9 cellular contexts compared by ENCODE assay signal in genomic region chr11:85661972-85662664, GRCh38. TPM values are rescaled to one million over a fixed set of nuclear protein-coding genes. Genes with fewer than 3 reads are reported as not detected.
DNase-seq lines count a peak whose midpoint lies in the region; ATAC-seq, FAIRE-seq and TF ChIP-seq lines count a peak whose summit lies in the region.
"Had no signal": no experiment of that assay in that cellular context is flagged by ENCODE, and none has a peak within 500 bp of the region (broad histone marks: within the 10 kb centered on the region; RNA-seq: fewer than 3 reads in every experiment).

No MANE protein-coding gene starts in this region.

- ATAC-seq in DND-41 (ENCODE audit: insufficient read depth, low read depth), result no peak
- no peak for ATAC-seq in pancreas
- no peak for ATAC-seq in HG03135 (IDR thresholded peaks at IDR 0.05; ENCODE audit: unreplicated experiment)

- H2AFZ ChIP-seq in DND-41 (ENCODE audit: low read depth, low read length), result no peak overlapping the region
- H2AFZ ChIP-seq in endothelial cell of umbilical vein (ENCODE audit: low read depth, low read length), result no peak overlapping the region

- H3K36me3 ChIP-seq in DND-41 (ENCODE audit: insufficient read depth, low read length), result peaks cover 68% of the 10 kb centered on the region
- H3K36me3 ChIP-seq in endothelial cell of umbilical vein (ENCODE audit: control insufficient read depth in 2 of 2, extremely low read depth in 1 of 2, insufficient read depth in 2 of 2, low read length in 2 of 2), result peaks cover 0 to 17% of the 10 kb centered on the region in 2 experiments
- peaks cover 0 to 13% (median 8%) of the 10 kb centered on the region in 3 donors for H3K36me3 ChIP-seq in pancreas

- POLR2A ChIA-PET in endothelial cell of umbilical vein (lab: Charles Lee), result interaction anchor here (0.6 to 1.0 kb wide), 2 partner anchors 13 to 14 kb away, joined by 4 to 5 read pairs; partner anchors contain the start of gene TMEM126A

- H3K4me3 ChIP-seq in DND-41 (ENCODE audit: low read depth in 1 of 2, low read length in 2 of 2) (peak overlapping the region; percentile 75 to 82; a peak in 3 of 4 replicates), endothelial cell of umbilical vein (replicated peaks in 1 of 3; ENCODE audit: insufficient read depth in 1 of 3, low read depth in 1 of 3, low read length in 3 of 3) (peak overlapping the region; percentile 21 to 92 (median 40)), pancreas (peak overlapping the region in 3 of 4 donors; percentile 78 to 89 (median 79))

- H3K27me3 ChIP-seq in DND-41 (ENCODE audit: insufficient read depth, low read length, poor library complexity) (no peaks in the 10 kb centered on the region), endothelial cell of umbilical vein (ENCODE audit: control insufficient read depth in 2 of 2, insufficient read depth in 2 of 2, low read length in 2 of 2) (no peaks in the 10 kb centered on the region), pancreas (no peaks in the 10 kb centered on the region)

- DNase-seq in DND-41 (no peak), OCI-M1 (lab: John Stamatoyannopoulos, UW) (peak; percentile 70), endothelial cell of umbilical vein (ENCODE audit: low read depth, low spot score) (peak; percentile 2), pancreas (no peak), GM12891 (ENCODE audit: insufficient read length, low spot score) (no peak), NCI-H187 (lab: John Stamatoyannopoulos, UW) (no peak), NCI-H1417 treated with DMSO at 0.1 percent for 48 hours (lab: John Stamatoyannopoulos, UW) (no peak)

- peaks cover 53% of the 10 kb centered on the region for H4K20me1 ChIP-seq in DND-41 (ENCODE audit: insufficient read depth, low read length)
- peaks cover 16% of the 10 kb centered on the region for H4K20me1 ChIP-seq in endothelial cell of umbilical vein (replicated peaks; ENCODE audit: control insufficient read depth, extremely low read depth, insufficient read depth, low read length)

- intact Hi-C loops in endothelial cell of umbilical vein (cut with micrococcal nuclease), result loop anchor here (10.0 kb wide), 1 partner anchor 633 kb away; no protein-coding TSS in a partner anchor
- intact Hi-C loops in pancreas (cut with DNase I), result no loop called here

- BruUV-seq in endothelial cell of umbilical vein (replicated peaks; lab: Mats Ljungman, UMichigan), result no TSS peak

- H3K9me3 ChIP-seq in DND-41 (ENCODE audit: insufficient read depth, low read length, severe bottlenecking), result no peaks in the 10 kb centered on the region
- no peaks in the 10 kb centered on the region for H3K9me3 ChIP-seq in endothelial cell of umbilical vein (replicated peaks; ENCODE audit: control insufficient read depth, insufficient read depth, low read length)
- H3K9me3 ChIP-seq in pancreas, result no peaks in the 10 kb centered on the region

- TF ChIP-seq CTCF in DND-41 (IDR thresholded peaks at IDR 0.05; ENCODE audit: borderline replicate concordance, extremely low read depth, low read length, poor library complexity, severe bottlenecking) (no peak), endothelial cell of umbilical vein (IDR thresholded peaks at IDR 0.05; ENCODE audit: extremely low read depth in 1 of 2, insufficient read depth in 1 of 2, low read depth in 1 of 2, low read length in 2 of 2) (no peak), pancreas (IDR thresholded peaks at IDR 0.05) (no peak)

- H3K9me1 ChIP-seq in endothelial cell of umbilical vein (replicated peaks; ENCODE audit: control insufficient read depth, extremely low read depth, insufficient read depth, low read length), result no peaks in the 10 kb centered on the region

- no peak for TF ChIP-seq POLR2A in endothelial cell of umbilical vein (IDR thresholded peaks at IDR 0.05; ENCODE audit: low read depth, low read length)
- TF ChIP-seq POLR2A in GM12891 (IDR thresholded peaks at IDR 0.05; ENCODE audit: low read depth, low read length), result no peak

- H3K9ac ChIP-seq in DND-41 (ENCODE audit: low read depth, low read length), result peak overlapping the region; percentile 100
- peak overlapping the region; percentile 94 for H3K9ac ChIP-seq in endothelial cell of umbilical vein (replicated peaks; ENCODE audit: extremely low read depth, insufficient read depth, low read length)

- CTCF ChIA-PET in endothelial cell of umbilical vein (lab: Charles Lee), result interaction anchor here (1.1 kb wide), 2 partner anchors 14 to 34 kb away, joined by 3 to 4 read pairs; partner anchors contain the start of genes TMEM126A and TMEM126B

- H3K79me2 ChIP-seq in DND-41 (ENCODE audit: insufficient read depth, low read length) (peaks cover 81% of the 10 kb centered on the region), endothelial cell of umbilical vein (ENCODE audit: control insufficient read depth, insufficient read depth, low read length) (peaks cover 73% of the 10 kb centered on the region)

- H3K27ac ChIP-seq in DND-41 (ENCODE audit: low read length) (peak overlapping the region; percentile 13; the same call in 1 of the 2 replicates), endothelial cell of umbilical vein (ENCODE audit: insufficient read depth, low read depth, low read length) (no peak overlapping the region), pancreas (no peak overlapping the region)

- FAIRE-seq in endothelial cell of umbilical vein (lab: Jason Lieb, UNC), result no peak
- no peak for FAIRE-seq in pancreas (lab: Jason Lieb, UNC)
- FAIRE-seq in GM12891 (lab: Jason Lieb, UNC), result no peak

- peaks cover 57% of the 10 kb centered on the region for H3K4me1 ChIP-seq in DND-41 (ENCODE audit: insufficient read depth, low read length)
- peaks cover 37% of the 10 kb centered on the region for H3K4me1 ChIP-seq in endothelial cell of umbilical vein (ENCODE audit: control insufficient read depth, extremely low read depth, insufficient read depth, low read length)
- peaks cover 22 to 43% (median 37%) of the 10 kb centered on the region in 3 donors for H3K4me1 ChIP-seq in pancreas

- WGBS in pancreas, 2 donors, result 9 to 10% methylated on average over 4 of the region's 4 CpGs

- H3K4me2 ChIP-seq in DND-41 (ENCODE audit: insufficient read depth, low read length) (peak overlapping the region; percentile 93), endothelial cell of umbilical vein (ENCODE audit: insufficient read depth, low read length) (peak overlapping the region; percentile 98)

- dilution Hi-C loops in endothelial cell of umbilical vein (cut with MboI; ENCODE audit: extremely low pct_ligation_motif_present, low sequenced_read_pairs), result no loop called here

RNA-seq across cellular contexts. Expression of gene CREBZF, which starts 2.8 kb away (rescaled TPM):
- total RNA-seq in endothelial cell of umbilical vein (33.7 and 35.5 TPM in 2 replicates), pancreas (10 to 100 TPM; 13.7 to 25.8 (median 20.2) TPM)
- polyA plus RNA-seq in endothelial cell of umbilical vein (12.8 and 15.5 TPM in 2 replicates), pancreas (10 to 100 TPM; 41.4 to 41.6 TPM)
- polyA plus RNA-seq in endothelial cell of umbilical vein (2011; cell fraction: cytosol; rRNA removed), result 7.0 and 10.7 TPM in 2 replicates
- 93.6 and 136 TPM in 2 replicates for polyA plus RNA-seq in endothelial cell of umbilical vein (2011; cell fraction: nucleus; rRNA removed)
- 20.2 and 21.4 TPM in 2 replicates for polyA plus RNA-seq in endothelial cell of umbilical vein (2012)
- 24.9 and 32.0 TPM in 2 replicates for polyA minus RNA-seq in endothelial cell of umbilical vein
- polyA minus RNA-seq in endothelial cell of umbilical vein (2011; cell fraction: cytosol; rRNA and poly(A)+ RNA removed), result 23.4 TPM
- 62.5 and 64.6 TPM in 2 replicates for polyA minus RNA-seq in endothelial cell of umbilical vein (2011; cell fraction: nucleus; rRNA and poly(A)+ RNA removed)
- 19.4 TPM for polyA plus RNA-seq in GM12891 (2012; ENCODE audit: low read depth, missing spikeins)

RNA-seq across cellular contexts. Expression of gene TMEM126A, which starts 14.4 kb away (rescaled TPM):
- total RNA-seq in endothelial cell of umbilical vein, result 35.3 and 40.8 TPM in 2 replicates
- 45.6 and 45.8 TPM in 2 replicates for polyA plus RNA-seq in endothelial cell of umbilical vein
- polyA plus RNA-seq in endothelial cell of umbilical vein (2011; cell fraction: cytosol; rRNA removed), result 48.3 and 54.5 TPM in 2 replicates
- 16.3 and 20.2 TPM in 2 replicates for polyA plus RNA-seq in endothelial cell of umbilical vein (2011; cell fraction: nucleus; rRNA removed)
- 45.8 and 66.1 TPM in 2 replicates for polyA plus RNA-seq in endothelial cell of umbilical vein (2012)
- 20.0 and 24.2 TPM in 2 replicates for polyA minus RNA-seq in endothelial cell of umbilical vein
- polyA minus RNA-seq in endothelial cell of umbilical vein (2011; cell fraction: cytosol; rRNA and poly(A)+ RNA removed), result 3.4 TPM
- 4.0 and 8.2 TPM in 2 replicates for polyA minus RNA-seq in endothelial cell of umbilical vein (2011; cell fraction: nucleus; rRNA and poly(A)+ RNA removed)
- 10 to 100 TPM in 5 of 6 donors, 1 to 10 TPM in 1; 9.6 to 18.2 (median 13.7) TPM for total RNA-seq in pancreas
- polyA plus RNA-seq in pancreas, result 10 to 100 TPM; 26.7 to 27.8 TPM
- polyA plus RNA-seq in GM12891 (2012; ENCODE audit: low read depth, missing spikeins), result 70.7 TPM

RNA-seq across cellular contexts. Expression of gene CCDC89, which starts 23.9 kb away (rescaled TPM):
- total RNA-seq in endothelial cell of umbilical vein, result 0.23 TPM in 1 of 2 replicates, not detected in the other
- not detected in 2 replicates for polyA plus RNA-seq in endothelial cell of umbilical vein
- not detected in 2 replicates for polyA plus RNA-seq in endothelial cell of umbilical vein (2011; cell fraction: cytosol; rRNA removed)
- polyA plus RNA-seq in endothelial cell of umbilical vein (2011; cell fraction: nucleus; rRNA removed), result not detected in 2 replicates
- not detected in 2 replicates for polyA plus RNA-seq in endothelial cell of umbilical vein (2012)
- not detected in 2 replicates for polyA minus RNA-seq in endothelial cell of umbilical vein
- polyA minus RNA-seq in endothelial cell of umbilical vein (2011; cell fraction: cytosol; rRNA and poly(A)+ RNA removed), result not detected
- polyA minus RNA-seq in endothelial cell of umbilical vein (2011; cell fraction: nucleus; rRNA and poly(A)+ RNA removed), result 0.29 TPM in 1 of 2 replicates, not detected in the other
- total RNA-seq in pancreas, result under 1 TPM in 2 of 6 donors, not detected in 4; 0.12 to 0.62 TPM
- under 1 TPM; 0.11 to 0.31 TPM for polyA plus RNA-seq in pancreas
- not detected for polyA plus RNA-seq in GM12891 (2012; ENCODE audit: low read depth, missing spikeins)
- total RNA-seq: RPMI7951 had no signal

RNA-seq across cellular contexts. Expression of gene TMEM126B, which starts 33.7 kb away (rescaled TPM):
- 49.4 and 51.2 TPM in 2 replicates for total RNA-seq in endothelial cell of umbilical vein
- polyA plus RNA-seq in endothelial cell of umbilical vein, result 39.8 and 53.7 TPM in 2 replicates
- 45.9 and 53.7 TPM in 2 replicates for polyA plus RNA-seq in endothelial cell of umbilical vein (2011; cell fraction: cytosol; rRNA removed)
- 39.8 and 48.8 TPM in 2 replicates for polyA plus RNA-seq in endothelial cell of umbilical vein (2011; cell fraction: nucleus; rRNA removed)
- 57.5 and 92.2 TPM in 2 replicates for polyA plus RNA-seq in endothelial cell of umbilical vein (2012)
- polyA minus RNA-seq in endothelial cell of umbilical vein, result 14.7 and 15.9 TPM in 2 replicates
- 14.6 TPM for polyA minus RNA-seq in endothelial cell of umbilical vein (2011; cell fraction: cytosol; rRNA and poly(A)+ RNA removed)
- 12.5 and 18.5 TPM in 2 replicates for polyA minus RNA-seq in endothelial cell of umbilical vein (2011; cell fraction: nucleus; rRNA and poly(A)+ RNA removed)
- total RNA-seq in pancreas, result 10 to 100 TPM in 5 of 6 donors, 1 to 10 TPM in 1; 9.7 to 25.0 (median 15.3) TPM
- polyA plus RNA-seq in pancreas, result 10 to 100 TPM; 34.1 to 39.3 TPM
- 40.9 TPM for polyA plus RNA-seq in GM12891 (2012; ENCODE audit: low read depth, missing spikeins)

RNA-seq across cellular contexts. Expression of gene DLG2, which starts 35.0 kb away (rescaled TPM):
- total RNA-seq in endothelial cell of umbilical vein, result 1.1 and 2.0 TPM in 2 replicates
- polyA plus RNA-seq in endothelial cell of umbilical vein, result 0.13 and 0.15 TPM in 2 replicates
- 0.11 and 0.18 TPM in 2 replicates for polyA plus RNA-seq in endothelial cell of umbilical vein (2011; cell fraction: cytosol; rRNA removed)
- 0.82 and 0.85 TPM in 2 replicates for polyA plus RNA-seq in endothelial cell of umbilical vein (2011; cell fraction: nucleus; rRNA removed)
- polyA plus RNA-seq in endothelial cell of umbilical vein (2012), result 0.52 TPM in 1 of 2 replicates, not detected in the other
- 0.19 and 0.46 TPM in 2 replicates for polyA minus RNA-seq in endothelial cell of umbilical vein
- polyA minus RNA-seq in endothelial cell of umbilical vein (2011; cell fraction: cytosol; rRNA and poly(A)+ RNA removed), result 7.2 TPM
- 3.1 and 3.3 TPM in 2 replicates for polyA minus RNA-seq in endothelial cell of umbilical vein (2011; cell fraction: nucleus; rRNA and poly(A)+ RNA removed)
- total RNA-seq in pancreas, result 1 to 10 TPM; 2.5 to 5.4 (median 4.5) TPM
- 1 to 10 TPM; 1.2 to 2.2 TPM for polyA plus RNA-seq in pancreas
- polyA plus RNA-seq in GM12891 (2012; ENCODE audit: low read depth, missing spikeins), result 0.26 TPM

Comparison
In these comparisons a context has a peak if more than half of its experiments do, and no peak if none do; other contexts are left out.
1. DNase-seq: peak in OCI-M1 (single experiment) and endothelial cell of umbilical vein (single experiment); none in DND-41 (single experiment), pancreas (0 of 6), GM12891 (single experiment), NCI-H187 (0 of 2) and NCI-H1417 treated with DMSO at 0.1 percent for 48 hours (single experiment).
2. Peak in every context shown above with its lines, with median percentiles within 50 percentile points of each other: H3K4me3 ChIP-seq.